In genomic region chr17:79796570-79797491, GRCh38 we compare ENCODE assay signal across 1 cellular context.
TF ChIP-seq lines count a peak whose summit lies in the region.

TSS of gene CBX8 (minus strand) at chr17:79797077. CDS start at chr17:79796998, 79 bp downstream.

TF ChIP-seq in SK-N-SH, 30 proteins besides CTCF, POLR2A, EP300 and RAD21 (continued from another document):
- TF ChIP-seq RFX5 (IDR thresholded peaks at IDR 0.05; ENCODE audit: low read length), result peak; percentile 89
- no peak for TF ChIP-seq FOXJ3 (CRISPR knock-in tag; IDR thresholded peaks at IDR 0.05)
- no peak for TF ChIP-seq GATA2 (CRISPR knock-in tag; IDR thresholded peaks at IDR 0.05)
- peak; percentile 88 for TF ChIP-seq GABPA (IDR thresholded peaks at IDR 0.05; ENCODE audit: low read depth)
- TF ChIP-seq RXRA (IDR thresholded peaks at IDR 0.05; ENCODE audit: borderline replicate concordance, low read depth), result no peak
- no peak for TF ChIP-seq RCOR1 (IDR thresholded peaks at IDR 0.05; ENCODE audit: low read length)
- peak; percentile 82 for TF ChIP-seq MXI1 (IDR thresholded peaks at IDR 0.05; ENCODE audit: low read depth, low read length)
- 0 out of 2 replicates have a peak, but pooled peaks have one; percentile 34 for TF ChIP-seq SIN3A (IDR thresholded peaks at IDR 0.05; ENCODE audit: borderline replicate concordance, low read depth, low read length)
- no peak for TF ChIP-seq EZH2phosphoT487 (IDR thresholded peaks at IDR 0.05; ENCODE audit: borderline replicate concordance, low read depth)
- 0 out of 2 replicates have a peak, but pooled peaks have one; percentile 10 for TF ChIP-seq SMC3 (IDR thresholded peaks at IDR 0.05; ENCODE audit: low read depth, low read length)
- peak; percentile 84 for TF ChIP-seq TAF1 (IDR thresholded peaks at IDR 0.05; ENCODE audit: borderline replicate concordance, low read depth, low read length)
- TF ChIP-seq POLR2AphosphoS5 (IDR thresholded peaks at IDR 0.05; ENCODE audit: low read depth, low read length), result peak; percentile 83
- TF ChIP-seq NRF1 (IDR thresholded peaks at IDR 0.05; ENCODE audit: low read depth, low read length), result peak; percentile 58
- TF ChIP-seq ELF1 (IDR thresholded peaks at IDR 0.05), result no peak
- TF ChIP-seq MEF2A (IDR thresholded peaks at IDR 0.05; ENCODE audit: borderline replicate concordance, low read depth), result no peak
- peak; percentile 85 for TF ChIP-seq IRF3 (IDR thresholded peaks at IDR 0.05; ENCODE audit: low read depth, low read length)
- peak; percentile 77; the same call in 1 of the 2 replicates for TF ChIP-seq MAX (IDR thresholded peaks at IDR 0.05; ENCODE audit: low read depth)
- no peak for TF ChIP-seq FOSL2 (IDR thresholded peaks at IDR 0.05; ENCODE audit: borderline replicate concordance, low read depth)
- TF ChIP-seq PBX3 (IDR thresholded peaks at IDR 0.05), result peak; percentile 99
- 0 out of 2 replicates have a peak, but pooled peaks have one; percentile 17 for TF ChIP-seq ZBTB33 (IDR thresholded peaks at IDR 0.05; ENCODE audit: borderline replicate concordance, low read depth)
- TF ChIP-seq JUND (IDR thresholded peaks at IDR 0.05), result no peak
